8 cellular contexts compared by ENCODE assay signal in genomic region chr11:8566613-8567210, GRCh38. TPM values are rescaled to one million over a fixed set of nuclear protein-coding genes. Genes with fewer than 3 reads are reported as not detected.
DNase-seq lines count a peak whose midpoint lies in the region; ATAC-seq, FAIRE-seq and TF ChIP-seq lines count a peak whose summit lies in the region.

No MANE protein-coding gene starts in this region.

- TF ChIP-seq CTCF in BJ (IDR thresholded peaks at IDR 0.05; ENCODE audit: insufficient read depth, low read depth, low read length) (peak; percentile 53), WTC11 (IDR thresholded peaks at IDR 0.05) (peak; percentile 34), right atrium auricular region (IDR thresholded peaks at IDR 0.05) (peak; percentile 42 to 77)

- H3K27me3 ChIP-seq in BJ (ENCODE audit: control insufficient read depth, insufficient read depth, low read length): peaks cover 4% of the 10 kb centered on the region; the same call in 1 of the 2 replicates
- H3K27me3 ChIP-seq in right atrium auricular region: no peaks in the 10 kb centered on the region

- H3K9me3 Mint-ChIP-seq in WTC11: peaks cover 10% of the 10 kb centered on the region

- CTCF ChIA-PET in BJ (lab: Yijun Ruan, JAX): interaction anchor here (0.5 to 5.7 kb wide), 29 partner anchors 10 to 551 kb away, joined by 3 to 55 read pairs (median 4); partner anchors contain the start of genes LMO1, RPL27A and TRIM66
- CTCF ChIA-PET in WTC11 (lab: Charles Lee): interaction anchor here (0.6 to 1.9 kb wide), 44 partner anchors 9 to 393 kb away, joined by 3 to 18 read pairs (median 4); no protein-coding TSS in a partner anchor

- no peaks in the 10 kb centered on the region for H3K27me3 Mint-ChIP-seq in WTC11 (ENCODE audit: low read depth)

- H3K27ac Mint-ChIP-seq in WTC11: no peak overlapping the region

- no peak overlapping the region for H3K4me3 Mint-ChIP-seq in WTC11

- H3K27ac ChIP-seq in right atrium auricular region: no peak overlapping the region

- ATAC-seq in WTC11 (no peak; the same call in 1 of the 2 replicates), GM18870 (IDR thresholded peaks at IDR 0.05; ENCODE audit: unreplicated experiment) (no peak), HG02623 (IDR thresholded peaks at IDR 0.05; ENCODE audit: unreplicated experiment) (no peak)

- peak; percentile 66 for FAIRE-seq in GM19239 (lab: Jason Lieb, UNC)

- H3K4me1 Mint-ChIP-seq in WTC11: no peaks in the 10 kb centered on the region

- no peaks in the 10 kb centered on the region for H3K36me3 ChIP-seq in BJ (ENCODE audit: control insufficient read depth, insufficient read depth, low read length)
- no peaks in the 10 kb centered on the region for H3K36me3 ChIP-seq in right atrium auricular region

- H3K4me3 ChIP-seq in BJ (ENCODE audit: low read depth, low read length) (no peak overlapping the region), right atrium auricular region (no peak overlapping the region)

- H3K9me3 ChIP-seq in right atrium auricular region: no peaks in the 10 kb centered on the region

- no peaks in the 10 kb centered on the region for H3K4me1 ChIP-seq in right atrium auricular region

- peaks cover 5% of the 10 kb centered on the region for H3K36me3 Mint-ChIP-seq in WTC11

- POLR2A ChIA-PET in BJ (lab: Charles Lee) (no interaction called here), WTC11 (lab: Charles Lee) (interaction anchor here (1.0 kb wide), 1 partner anchor 122 kb away, joined by 3 read pairs; no protein-coding TSS in a partner anchor)

- no peak for DNase-seq in BJ (ENCODE audit: low read depth)
- DNase-seq in GM19239 (ENCODE audit: insufficient read length, low spot score): no peak
- peak; percentile 30 for DNase-seq in NCI-H128 (lab: John Stamatoyannopoulos, UW; ENCODE audit: unreplicated experiment)
- no peak for DNase-seq in WTC11 (ENCODE audit: low spot score)
- DNase-seq in right atrium auricular region (ENCODE audit: low spot score): no peak
- DNase-seq in stromal cell of bone marrow (ENCODE audit: low read depth): peak; percentile 28

TF ChIP-seq in WTC11, 78 proteins besides CTCF, POLR2A, EP300 and RAD21:
- TF ChIP-seq CREB1 (CRISPR knock-in tag; IDR thresholded peaks at IDR 0.05) (no peak), IRF1 (CRISPR knock-in tag; IDR thresholded peaks at IDR 0.05) (no peak), ESRRA (CRISPR knock-in tag; IDR thresholded peaks at IDR 0.05; ENCODE audit: borderline replicate concordance) (no peak), SMAD3 (CRISPR knock-in tag; IDR thresholded peaks at IDR 0.05; ENCODE audit: borderline replicate concordance) (no peak), ZNF281 (CRISPR knock-in tag; IDR thresholded peaks at IDR 0.05) (no peak), AFF4 (CRISPR knock-in tag; IDR thresholded peaks at IDR 0.05; ENCODE audit: borderline replicate concordance) (no peak), ZNF121 (CRISPR knock-in tag; IDR thresholded peaks at IDR 0.05) (no peak), ZBTB43 (CRISPR knock-in tag; IDR thresholded peaks at IDR 0.05) (no peak), NR3C1 (CRISPR knock-in tag; conservative IDR thresholded peaks at IDR 0.05; ENCODE audit: low read depth) (no peak), ATF3 (CRISPR knock-in tag; conservative IDR thresholded peaks at IDR 0.05) (no peak), TEAD1 (CRISPR knock-in tag; IDR thresholded peaks at IDR 0.05) (no peak), ZNF512 (CRISPR knock-in tag; IDR thresholded peaks at IDR 0.05; ENCODE audit: borderline replicate concordance) (no peak)

RNA-seq across cellular contexts. Expression of gene STK33, which starts 27.3 kb away (rescaled TPM):
- polyA plus RNA-seq in BJ (2011; rRNA removed): 3.0 and 3.8 TPM in 2 replicates
- 0.87 and 1.0 TPM in 2 replicates for polyA minus RNA-seq in BJ (2011; rRNA and poly(A)+ RNA removed)
- total RNA-seq in WTC11 (2021) (13.2 to 16.7 TPM (median 13.3 TPM) in 3 replicates), right atrium auricular region (10 to 100 TPM; 16.4 to 23.0 TPM)

Comparison
In these comparisons a context has a peak if more than half of its experiments do, and no peak if none do; other contexts are left out.
1. DNase-seq: peak in NCI-H128 (single experiment) and stromal cell of bone marrow (single experiment); none in BJ (single experiment), GM19239 (single experiment), WTC11 (single experiment) and right atrium auricular region (single experiment).
2. Peak in every context shown above with its lines, with median percentiles within 50 percentile points of each other: CTCF ChIP-seq.